8 cellular contexts compared by ENCODE assay signal in the genomic region with DNA sequence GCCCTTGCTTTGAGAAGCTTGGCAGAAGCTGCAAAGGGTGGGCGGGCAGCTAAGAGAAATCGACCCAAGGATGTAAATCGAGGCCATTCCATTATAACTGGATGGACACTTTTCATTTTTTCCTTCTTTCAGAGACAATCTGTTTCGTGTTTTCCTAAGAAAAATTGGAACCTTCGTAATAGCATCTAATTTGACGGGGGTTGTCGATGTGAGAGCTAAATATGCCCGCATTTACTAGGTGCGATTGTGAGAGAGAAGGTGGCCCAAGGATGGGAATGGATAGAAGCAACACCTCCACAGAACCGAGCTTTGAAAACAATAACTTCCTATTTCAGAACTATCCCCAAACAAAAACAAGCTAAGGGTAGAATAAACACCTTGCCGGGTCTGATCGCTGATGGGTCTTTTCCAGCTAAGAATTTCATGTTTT. TPM values are rescaled to one million over a fixed set of nuclear protein-coding genes. Genes with fewer than 3 reads are reported as not detected.
DNase-seq lines count a peak whose midpoint lies in the region; ATAC-seq and TF ChIP-seq lines count a peak whose summit lies in the region.

No MANE protein-coding gene starts in this region.

- peaks cover 98% of the 10 kb centered on the region for H3K27me3 ChIP-seq in ACC112 (ENCODE audit: insufficient read depth, low read length)

- H3K36me3 ChIP-seq in ACC112 (ENCODE audit: insufficient read depth, low read length): no peaks in the 10 kb centered on the region

- H3K79me2 ChIP-seq in ACC112 (ENCODE audit: control insufficient read depth, insufficient read depth, low read length, unreplicated experiment): no peaks in the 10 kb centered on the region

- peak overlapping the region; percentile 68 for H3K4me3 ChIP-seq in ACC112 (ENCODE audit: low read depth, low read length)

- peaks cover 8% of the 10 kb centered on the region for H3K4me1 ChIP-seq in ACC112 (ENCODE audit: control insufficient read depth, insufficient read depth, low read length, unreplicated experiment)

- no peak overlapping the region for H3K27ac ChIP-seq in ACC112 (ENCODE audit: low read depth, low read length)

- peak overlapping the region; percentile 75 to 87 (median 76) for H3K4me3 Mint-ChIP-seq in IgD-negative memory B cell
- peak overlapping the region; percentile 59 to 65 for H3K4me3 Mint-ChIP-seq in effector memory CD8-positive, alpha-beta T cell
- H3K4me3 Mint-ChIP-seq in nephron: peak overlapping the region; percentile 81 to 85 (median 82)

- no peak overlapping the region for H2AFZ ChIP-seq in ACC112 (ENCODE audit: low read length, unreplicated experiment)

- no peak for DNase-seq in effector memory CD8-positive, alpha-beta T cell
- no peak for DNase-seq in stimulated activated CD4-positive, alpha-beta T cell treated with anti-CD3 and anti-CD28 coated beads, Interleukin-15, amount 100 ng/mL, for 24 hours
- no peak for DNase-seq in activated effector memory CD4-positive, alpha-beta T cell treated with Interleukin-2 at 50 U/mL for 16 hours
- DNase-seq in NCI-H1092 treated with DMSO at 0.1 percent for 48 hours (lab: John Stamatoyannopoulos, UW): no peak
- no peak for DNase-seq in SKM-1 treated with dmso at 0.1 percent for 144 hours (lab: John Stamatoyannopoulos, UW; ENCODE audit: unreplicated experiment)

- H3K27me3 Mint-ChIP-seq in IgD-negative memory B cell (peaks cover 33% of the 10 kb centered on the region), nephron (ENCODE audit: low read depth) (peaks cover 3% of the 10 kb centered on the region)
- H3K27me3 Mint-ChIP-seq in effector memory CD8-positive, alpha-beta T cell: peaks cover 65 to 70% of the 10 kb centered on the region in 2 donors

- H3K9me3 Mint-ChIP-seq in IgD-negative memory B cell (no peaks in the 10 kb centered on the region), nephron (no peaks in the 10 kb centered on the region)
- H3K9me3 Mint-ChIP-seq in effector memory CD8-positive, alpha-beta T cell: no peaks in the 10 kb centered on the region

- H3K27ac Mint-ChIP-seq in IgD-negative memory B cell (peak overlapping the region in 2 of 3 donors; percentile 68 to 86), nephron (peak overlapping the region; percentile 88 to 99 (median 92))
- H3K27ac Mint-ChIP-seq in effector memory CD8-positive, alpha-beta T cell: peak overlapping the region in 1 of 2 donors; percentile 6

- TF ChIP-seq CTCF in nephron (IDR thresholded peaks at IDR 0.05; ENCODE audit: unreplicated experiment in 3 of 3): no peak

- H3K36me3 Mint-ChIP-seq in IgD-negative memory B cell: no peaks in the 10 kb centered on the region
- peaks cover 6% of the 10 kb centered on the region for H3K36me3 Mint-ChIP-seq in effector memory CD8-positive, alpha-beta T cell (ENCODE audit: insufficient read depth)
- H3K36me3 Mint-ChIP-seq in nephron (ENCODE audit: low read depth): peaks cover 49% of the 10 kb centered on the region

- peaks cover 2 to 5% (median 4%) of the 10 kb centered on the region in 3 donors for H3K4me1 Mint-ChIP-seq in IgD-negative memory B cell
- no peaks in the 10 kb centered on the region for H3K4me1 Mint-ChIP-seq in effector memory CD8-positive, alpha-beta T cell (ENCODE audit: low read depth in 2 of 2)
- peaks cover 86% of the 10 kb centered on the region for H3K4me1 Mint-ChIP-seq in nephron

- ATAC-seq in effector memory CD8-positive, alpha-beta T cell (replicated peaks): no peak

RNA-seq across cellular contexts. Expression of a gene that starts 0.8 kb away (rescaled TPM):
- polyA plus RNA-seq in IgD-negative memory B cell: not detected

RNA-seq across cellular contexts. Expression of a gene that starts 12.1 kb away (rescaled TPM):
- not detected for polyA plus RNA-seq in IgD-negative memory B cell

RNA-seq across cellular contexts. Expression of a gene that starts 16.2 kb away (rescaled TPM):
- polyA plus RNA-seq in IgD-negative memory B cell: 0.39 TPM

RNA-seq across cellular contexts. Expression of a gene that starts 21.0 kb away (rescaled TPM):
- not detected for polyA plus RNA-seq in IgD-negative memory B cell

RNA-seq across cellular contexts. Expression of a gene that starts 25.1 kb away (rescaled TPM):
- 1.0 TPM for polyA plus RNA-seq in IgD-negative memory B cell
